In the genomic region with DNA sequence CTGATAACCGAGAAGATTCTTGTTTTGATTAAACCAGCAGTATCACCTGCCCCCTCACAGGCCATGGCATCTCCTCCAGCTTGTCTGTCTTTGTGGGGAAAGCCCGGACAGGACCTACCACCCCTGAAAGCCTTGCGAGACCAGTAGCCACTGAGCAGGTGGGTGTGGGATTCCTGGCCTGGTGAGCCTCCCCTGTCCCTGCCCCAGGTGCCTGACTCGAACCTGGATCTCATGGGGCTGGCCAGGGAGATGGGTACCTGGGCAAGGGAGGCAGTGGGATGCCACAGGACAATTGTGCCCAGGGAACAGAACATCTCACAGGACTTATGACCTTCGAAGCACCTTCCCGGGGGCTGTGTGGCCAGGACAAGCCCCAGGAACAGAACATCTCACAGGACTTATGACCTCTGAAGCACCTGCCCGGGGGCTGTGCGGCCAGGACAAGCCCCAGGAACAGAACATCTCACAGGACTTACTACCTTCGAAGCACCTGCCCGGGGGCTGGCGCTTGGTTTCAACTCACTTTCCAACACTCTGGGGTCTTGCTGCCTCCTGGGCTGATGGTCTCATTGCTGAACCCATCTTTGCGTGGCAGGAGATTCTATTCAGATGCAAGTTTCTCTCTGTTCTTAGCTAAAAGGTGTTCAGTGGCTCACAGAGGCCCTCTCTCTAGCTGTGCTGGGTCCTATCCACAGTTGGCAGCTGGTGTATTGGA, we compare ENCODE assay signal across 28 cellular contexts.
"Had no signal": no experiment of that assay in that cellular context is flagged by ENCODE, and none has a peak within 500 bp of the region (broad histone marks: within the 10 kb centered on the region; RNA-seq: fewer than 3 reads in every experiment).

No MANE protein-coding gene starts in this region.

- ATAC-seq: gastroesophageal sphincter, left cardiac atrium, psoas muscle, sciatic nerve had no signal

- DNase-seq: caudate nucleus; cortex of kidney; effector CD8-positive, alpha-beta T cell; esophagus squamous epithelium; foreskin fibroblast; glutamatergic neuron; kidney; left cardiac atrium; midbrain; occipital lobe; psoas muscle; retina; spleen; stimulated activated CD4-positive, alpha-beta T cell treated with anti-CD3 and anti-CD28 coated beads, Interleukin-15, amount 100 ng/mL, for 24 hours; stimulated activated CD4-positive, alpha-beta T cell treated with anti-CD3 and anti-CD28 coated beads, Interleukin-1b, Interleukin-23, amount 100 ng/mL, for 48 hours; stimulated activated CD4-positive, alpha-beta T cell treated with anti-CD3 and anti-CD28 coated beads, Interleukin-4, amount 100 ng/mL, for 4 hours; stimulated activated naive CD4-positive, alpha-beta T cell; stomach; substantia nigra; transverse colon had no signal

- H3K27ac ChIP-seq: dorsolateral prefrontal cortex, epithelial cell of prostate, esophagus squamous epithelium, gastroesophageal sphincter, neural progenitor cell, parathyroid adenoma, psoas muscle, spleen, stomach, thoracic aorta, transverse colon had no signal

- H3K4me3 ChIP-seq: dorsolateral prefrontal cortex, esophagus squamous epithelium, gastroesophageal sphincter, neural progenitor cell, psoas muscle, spleen, stomach, thoracic aorta, transverse colon had no signal

- H3K36me3 Mint-ChIP-seq: natural killer cell treated with Interleukin-12 subunit alpha and Interleukin-12 subunit beta and Interleukin-15 and Interleukin-18, amount 100 ng/mL, for 72 hours; neural progenitor cell had no signal

- H3K9me3 Mint-ChIP-seq: natural killer cell treated with Interleukin-12 subunit alpha and Interleukin-12 subunit beta and Interleukin-15 and Interleukin-18, amount 100 ng/mL, for 72 hours; neural progenitor cell had no signal

- H3K27ac Mint-ChIP-seq: natural killer cell treated with Interleukin-12 subunit alpha and Interleukin-12 subunit beta and Interleukin-15 and Interleukin-18, amount 100 ng/mL, for 72 hours had no signal

- H3K4me3 Mint-ChIP-seq: natural killer cell treated with Interleukin-12 subunit alpha and Interleukin-12 subunit beta and Interleukin-15 and Interleukin-18, amount 100 ng/mL, for 72 hours; neural progenitor cell had no signal
